In genomic region chr16:14307059-14307531, GRCh38 we compare ENCODE assay signal across 12 cellular contexts.
DNase-seq lines count a peak whose midpoint lies in the region; ATAC-seq, FAIRE-seq and TF ChIP-seq lines count a peak whose summit lies in the region.
"Had no signal": no experiment of that assay in that cellular context is flagged by ENCODE, and none has a peak within 500 bp of the region (broad histone marks: within the 10 kb centered on the region; RNA-seq: fewer than 3 reads in every experiment).

No MANE protein-coding gene starts in this region.

- H4K5ac ChIP-seq in IMR-90 (ENCODE audit: low read depth, low read length) (no peak overlapping the region; the same call in 1 of the 2 replicates), mesendoderm (ENCODE audit: low read length) (no peak overlapping the region)

- peaks cover 13 to 81% of the 10 kb centered on the region in 2 experiments for H3K79me1 ChIP-seq in IMR-90 (ENCODE audit: low read depth in 1 of 2, low read length in 2 of 2)
- peaks cover 19% of the 10 kb centered on the region for H3K79me1 ChIP-seq in mesendoderm (ENCODE audit: low read length)

- TF ChIP-seq RAD21 in IMR-90 (IDR thresholded peaks at IDR 0.05; ENCODE audit: low read length), result no peak

- ATAC-seq in IMR-90 (ENCODE audit: low read depth), result no peak
- ATAC-seq in HG03442 (IDR thresholded peaks at IDR 0.05; ENCODE audit: unreplicated experiment), result no peak
- ATAC-seq: lower lobe of right lung had no signal

- intact Hi-C loops in IMR-90 (cut with micrococcal nuclease), result no loop called here

- in situ Hi-C loops in IMR-90 (cut with MboI; ENCODE audit: low sequenced_read_pairs), result loop anchor here (5.0 to 10.0 kb wide), 2 partner anchors 55 to 88 kb away; no protein-coding TSS in a partner anchor

- H2BK15ac ChIP-seq in IMR-90 (ENCODE audit: low read depth, low read length) (no peak overlapping the region), mesendoderm (replicated peaks; ENCODE audit: low read depth) (no peak overlapping the region)

- H3K23ac ChIP-seq in IMR-90 (ENCODE audit: low read depth, low read length) (peak overlapping the region; percentile 17; the same call in 1 of the 2 replicates), mesendoderm (ENCODE audit: low read length) (no peak overlapping the region)

- H3K9ac ChIP-seq in IMR-90 (ENCODE audit: low read depth, low read length) (no peak overlapping the region), astrocyte (ENCODE audit: low read length) (no peak overlapping the region), mesendoderm (ENCODE audit: low read length) (peak overlapping the region; percentile 31)

- H2BK120ac ChIP-seq in IMR-90 (ENCODE audit: low read depth, low read length) (no peak overlapping the region), mesendoderm (ENCODE audit: low read depth, low read length) (no peak overlapping the region)

- no peak for DNase-seq in IMR-90
- DNase-seq in astrocyte (ENCODE audit: low read depth), result no peak
- DNase-seq in mesendoderm, result peak; percentile 37
- no peak for DNase-seq in Ammon's horn (ENCODE audit: low spot score)
- DNase-seq in SK-N-DZ (ENCODE audit: low spot score), result no peak
- DNase-seq: amniotic stem cell, DMS153, lower lobe of right lung, NCI-H510A had no signal

- no peaks in the 10 kb centered on the region for H3K9me3 ChIP-seq in IMR-90 (ENCODE audit: control insufficient read depth, insufficient read depth, low read length)
- no peaks in the 10 kb centered on the region for H3K9me3 ChIP-seq in astrocyte (ENCODE audit: insufficient read depth, low read depth, low read length)
- H3K9me3 ChIP-seq in thymus (ENCODE audit: control insufficient read depth), result no peaks in the 10 kb centered on the region
- H3K9me3 ChIP-seq: lower lobe of right lung, right lobe of liver had no signal

- no peak overlapping the region for H3K56ac ChIP-seq in IMR-90 (ENCODE audit: extremely low read depth, insufficient read depth, low read length)
- H3K56ac ChIP-seq in mesendoderm (ENCODE audit: low read length), result peak overlapping the region; percentile 61

- H3K9me3 Mint-ChIP-seq in astrocyte (ENCODE audit: unreplicated experiment), result no peaks in the 10 kb centered on the region

- H3K36me3 ChIP-seq in IMR-90 (ENCODE audit: control insufficient read depth, insufficient read depth, low read length) (no peaks in the 10 kb centered on the region), astrocyte (ENCODE audit: insufficient read depth, low read length) (no peaks in the 10 kb centered on the region), mesendoderm (ENCODE audit: control insufficient read depth, insufficient read depth, low read length) (no peaks in the 10 kb centered on the region), thymus (ENCODE audit: control insufficient read depth, insufficient read depth) (no peaks in the 10 kb centered on the region)
- H3K36me3 ChIP-seq: lower lobe of right lung, right lobe of liver had no signal

- H4K8ac ChIP-seq in IMR-90 (ENCODE audit: low read depth in 2 of 2, low read length in 2 of 2) (peak overlapping the region in 1 of 2 experiments; percentile 39; a peak in 1 of 4 replicates), mesendoderm (ENCODE audit: low read depth, low read length) (no peak overlapping the region)

- H4K91ac ChIP-seq in IMR-90 (ENCODE audit: insufficient read depth, low read depth, low read length), result no peak overlapping the region; the same call in 1 of the 2 replicates

- no TSS peak for BruUV-seq in IMR-90 (replicated peaks; lab: Mats Ljungman, UMichigan)

- H3K36me3 Mint-ChIP-seq in astrocyte (ENCODE audit: low read depth, unreplicated experiment), result peaks cover 7% of the 10 kb centered on the region

- H3K18ac ChIP-seq in IMR-90 (ENCODE audit: low read depth, low read length) (no peak overlapping the region), mesendoderm (ENCODE audit: low read length) (peak overlapping the region; percentile 11)

- H3K4me3 Mint-ChIP-seq in astrocyte (ENCODE audit: unreplicated experiment), result peak overlapping the region; percentile 64

- H4K20me1 ChIP-seq in IMR-90 (ENCODE audit: insufficient read depth, low read length) (peaks cover 69% of the 10 kb centered on the region), astrocyte (ENCODE audit: insufficient read depth, low read length) (peaks cover 77% of the 10 kb centered on the region)

- H3K4me1 Mint-ChIP-seq in astrocyte (ENCODE audit: low read depth, unreplicated experiment), result peaks cover 54% of the 10 kb centered on the region

- POLR2A ChIA-PET in IMR-90 (lab: Charles Lee; ENCODE audit: unreplicated experiment), result no interaction called here

- H3K4me3 ChIP-seq in IMR-90 (ENCODE audit: insufficient read depth, low read depth, low read length), result no peak overlapping the region
- no peak overlapping the region for H3K4me3 ChIP-seq in astrocyte (ENCODE audit: insufficient read depth, low read depth, low read length)
- no peak overlapping the region for H3K4me3 ChIP-seq in mesendoderm (ENCODE audit: low read length)
- H3K4me3 ChIP-seq in thymus (ENCODE audit: low read length), result no peak overlapping the region
- H3K4me3 ChIP-seq: lower lobe of right lung had no signal

- TF ChIP-seq POLR2A in IMR-90 (IDR thresholded peaks at IDR 0.05; ENCODE audit: low read depth, low read length), result no peak

- CTCF ChIA-PET in IMR-90 (lab: Yijun Ruan, JAX), result interaction anchor here (0.5 kb wide), 1 partner anchor 273 kb away, joined by 3 read pairs; no protein-coding TSS in a partner anchor

- H3K4ac ChIP-seq in IMR-90 (ENCODE audit: low read depth, low read length) (peak overlapping the region; percentile 22; the same call in 1 of the 2 replicates), mesendoderm (ENCODE audit: low read depth, low read length) (peak overlapping the region; percentile 61)

- no peak for FAIRE-seq in astrocyte (lab: Jason Lieb, UNC)

- H2BK20ac ChIP-seq in IMR-90 (ENCODE audit: low read depth, low read length), result no peak overlapping the region

- H3K9me1 ChIP-seq in IMR-90 (ENCODE audit: insufficient read depth, low read length), result peaks cover 14% of the 10 kb centered on the region; the same call in 1 of the 2 replicates

- H3K4me1 ChIP-seq in IMR-90 (ENCODE audit: control insufficient read depth, insufficient read depth, low read length), result peaks cover 37% of the 10 kb centered on the region
- peaks cover 14% of the 10 kb centered on the region for H3K4me1 ChIP-seq in astrocyte (ENCODE audit: insufficient read depth, low read length)
- peaks cover 13% of the 10 kb centered on the region for H3K4me1 ChIP-seq in mesendoderm (ENCODE audit: control insufficient read depth, low read depth, low read length)
- peaks cover 73% of the 10 kb centered on the region for H3K4me1 ChIP-seq in thymus (ENCODE audit: control insufficient read depth, insufficient read depth, low read length)

- peak overlapping the region; percentile 17; the same call in 1 of the 2 replicates for H3K14ac ChIP-seq in IMR-90 (replicated peaks; ENCODE audit: low read depth, low read length)

- H3K4me2 ChIP-seq in IMR-90 (ENCODE audit: low read depth, low read length), result no peak overlapping the region
- no peak overlapping the region for H3K4me2 ChIP-seq in astrocyte (ENCODE audit: low read length)
- no peak overlapping the region for H3K4me2 ChIP-seq in mesendoderm (ENCODE audit: low read length)

- H2AK9ac ChIP-seq in IMR-90 (replicated peaks; ENCODE audit: low read depth, low read length, poor library complexity), result peak overlapping the region; percentile 33

- peak overlapping the region; percentile 4 for H2AFZ ChIP-seq in IMR-90 (replicated peaks; ENCODE audit: low read length, poor library complexity)
- no peak overlapping the region for H2AFZ ChIP-seq in astrocyte (ENCODE audit: low read depth, low read length)

- H2AK5ac ChIP-seq in IMR-90 (ENCODE audit: low read depth, low read length) (no peak overlapping the region; the same call in 1 of the 2 replicates), mesendoderm (ENCODE audit: low read length) (no peak overlapping the region)

- H3K79me2 ChIP-seq in astrocyte (ENCODE audit: insufficient read depth, low read length) (peaks cover 78% of the 10 kb centered on the region), mesendoderm (ENCODE audit: control insufficient read depth, insufficient read depth, low read length) (peaks cover 47% of the 10 kb centered on the region)

- dilution Hi-C loops in IMR-90 (cut with HindIII; ENCODE audit: low sequenced_read_pairs, unreplicated experiment), result no loop called here

- H3K27me3 ChIP-seq in IMR-90 (ENCODE audit: control insufficient read depth, insufficient read depth, low read length) (no peaks in the 10 kb centered on the region), astrocyte (ENCODE audit: insufficient read depth, low read length) (no peaks in the 10 kb centered on the region), mesendoderm (ENCODE audit: insufficient read depth, low read length, poor library complexity) (no peaks in the 10 kb centered on the region), thymus (ENCODE audit: control insufficient read depth, insufficient read depth) (no peaks in the 10 kb centered on the region)
- H3K27me3 ChIP-seq: right lobe of liver had no signal

- WGBS in IMR-90 (ENCODE audit: extremely low coverage in 2 of 2, insufficient read length in 1 of 2), 2 experiments, result 92% methylated on average over 2 of the region's 10 CpGs; no CpG with 5 or more reads in 1 of the 2 experiments
- WGBS in mesendoderm (ENCODE audit: extremely low coverage, insufficient coverage, low lambda C conversion rate), result no CpG with 5 or more reads among the region's 10 CpGs
- 61% methylated on average over 10 of the region's 10 CpGs for WGBS in thymus

- H2BK5ac ChIP-seq in IMR-90 (ENCODE audit: low read depth, low read length, poor library complexity, severe bottlenecking) (peak overlapping the region; percentile 20), mesendoderm (ENCODE audit: low read length) (no peak overlapping the region)

- TF ChIP-seq CTCF in IMR-90 (conservative IDR thresholded peaks at IDR 0.05; ENCODE audit: low read depth, low read length) (no peak), astrocyte (IDR thresholded peaks at IDR 0.05; ENCODE audit: insufficient read depth, low read depth, low read length) (no peak)

- H3K27me3 Mint-ChIP-seq in astrocyte (ENCODE audit: low read depth, unreplicated experiment), result no peaks in the 10 kb centered on the region

- peak overlapping the region; percentile 18 for H3K27ac Mint-ChIP-seq in astrocyte (ENCODE audit: unreplicated experiment)

- H3K27ac ChIP-seq in IMR-90 (ENCODE audit: insufficient read depth, low read length) (no peak overlapping the region), astrocyte (ENCODE audit: low read depth, low read length) (no peak overlapping the region), mesendoderm (ENCODE audit: low read depth, low read length) (no peak overlapping the region), thymus (ENCODE audit: low read depth) (peak overlapping the region; percentile 96)
- H3K27ac ChIP-seq: lower lobe of right lung had no signal

TF ChIP-seq in IMR-90, 13 proteins besides CTCF, POLR2A, EP300 and RAD21 (continues in another document):
- TF ChIP-seq FOS (IDR thresholded peaks at IDR 0.05; ENCODE audit: low read depth, low read length) (no peak), NFE2L2 (IDR thresholded peaks at IDR 0.05; ENCODE audit: low read depth, low read length) (no peak), BHLHE40 (IDR thresholded peaks at IDR 0.05; ENCODE audit: low read depth, low read length) (no peak), CHD1 (IDR thresholded peaks at IDR 0.05; ENCODE audit: low read depth, low read length) (no peak), RCOR1 (IDR thresholded peaks at IDR 0.05; ENCODE audit: insufficient replicate concordance, low read length) (no peak), MAFK (IDR thresholded peaks at IDR 0.05; ENCODE audit: low read depth, low read length) (no peak)
